1 cellular context compared by ENCODE assay signal in the genomic region with DNA sequence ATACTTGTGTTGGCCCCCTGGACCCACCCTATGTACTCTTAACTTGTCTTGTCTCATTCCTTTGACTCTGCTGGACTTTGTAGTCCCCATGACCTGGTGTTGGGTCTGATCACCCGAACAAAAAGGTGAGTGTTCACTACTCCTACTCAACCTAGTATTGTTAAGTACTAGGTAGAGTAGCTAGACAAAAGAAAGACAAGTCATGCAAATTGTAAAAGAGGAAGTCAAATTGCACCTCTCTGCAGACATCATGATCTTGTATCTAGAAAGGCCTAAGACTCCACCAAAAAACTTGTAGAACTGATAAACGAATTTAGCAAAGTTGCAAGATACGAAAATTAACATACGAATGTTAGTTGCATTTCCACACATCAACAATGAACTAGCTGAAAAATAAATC.
TF ChIP-seq lines count a peak whose summit lies in the region.

No MANE protein-coding gene starts in this region.

TF ChIP-seq in K562, 482 proteins besides CTCF, POLR2A, EP300 and RAD21:
- TF ChIP-seq ZBTB7A (IDR thresholded peaks at IDR 0.05; ENCODE audit: borderline replicate concordance, control insufficient read depth, low read depth, low read length) = no peak
- TF ChIP-seq, protein P1, sequence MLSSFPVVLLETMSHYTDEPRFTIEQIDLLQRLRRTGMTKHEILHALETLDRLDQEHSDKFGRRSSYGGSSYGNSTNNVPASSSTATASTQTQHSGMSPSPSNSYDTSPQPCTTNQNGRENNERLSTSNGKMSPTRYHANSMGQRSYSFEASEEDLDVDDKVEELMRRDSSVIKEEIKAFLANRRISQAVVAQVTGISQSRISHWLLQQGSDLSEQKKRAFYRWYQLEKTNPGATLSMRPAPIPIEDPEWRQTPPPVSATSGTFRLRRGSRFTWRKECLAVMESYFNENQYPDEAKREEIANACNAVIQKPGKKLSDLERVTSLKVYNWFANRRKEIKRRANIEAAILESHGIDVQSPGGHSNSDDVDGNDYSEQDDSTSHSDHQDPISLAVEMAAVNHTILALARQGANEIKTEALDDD (IDR thresholded peaks at IDR 0.05) = peak; percentile 92
- TF ChIP-seq ZNF274 (IDR thresholded peaks at IDR 0.05; ENCODE audit: borderline replicate concordance, low read depth, low read length) = no peak
- no peak for TF ChIP-seq SMARCE1 (IDR thresholded peaks at IDR 0.05)
- no peak for TF ChIP-seq ZNF586 (CRISPR knock-in tag; conservative IDR thresholded peaks at IDR 0.05)
- TF ChIP-seq, protein P2, sequence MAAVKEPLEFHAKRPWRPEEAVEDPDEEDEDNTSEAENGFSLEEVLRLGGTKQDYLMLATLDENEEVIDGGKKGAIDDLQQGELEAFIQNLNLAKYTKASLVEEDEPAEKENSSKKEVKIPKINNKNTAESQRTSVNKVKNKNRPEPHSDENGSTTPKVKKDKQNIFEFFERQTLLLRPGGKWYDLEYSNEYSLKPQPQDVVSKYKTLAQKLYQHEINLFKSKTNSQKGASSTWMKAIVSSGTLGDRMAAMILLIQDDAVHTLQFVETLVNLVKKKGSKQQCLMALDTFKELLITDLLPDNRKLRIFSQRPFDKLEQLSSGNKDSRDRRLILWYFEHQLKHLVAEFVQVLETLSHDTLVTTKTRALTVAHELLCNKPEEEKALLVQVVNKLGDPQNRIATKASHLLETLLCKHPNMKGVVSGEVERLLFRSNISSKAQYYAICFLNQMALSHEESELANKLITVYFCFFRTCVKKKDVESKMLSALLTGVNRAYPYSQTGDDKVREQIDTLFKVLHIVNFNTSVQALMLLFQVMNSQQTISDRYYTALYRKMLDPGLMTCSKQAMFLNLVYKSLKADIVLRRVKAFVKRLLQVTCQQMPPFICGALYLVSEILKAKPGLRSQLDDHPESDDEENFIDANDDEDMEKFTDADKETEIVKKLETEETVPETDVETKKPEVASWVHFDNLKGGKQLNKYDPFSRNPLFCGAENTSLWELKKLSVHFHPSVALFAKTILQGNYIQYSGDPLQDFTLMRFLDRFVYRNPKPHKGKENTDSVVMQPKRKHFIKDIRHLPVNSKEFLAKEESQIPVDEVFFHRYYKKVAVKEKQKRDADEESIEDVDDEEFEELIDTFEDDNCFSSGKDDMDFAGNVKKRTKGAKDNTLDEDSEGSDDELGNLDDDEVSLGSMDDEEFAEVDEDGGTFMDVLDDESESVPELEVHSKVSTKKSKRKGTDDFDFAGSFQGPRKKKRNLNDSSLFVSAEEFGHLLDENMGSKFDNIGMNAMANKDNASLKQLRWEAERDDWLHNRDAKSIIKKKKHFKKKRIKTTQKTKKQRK (IDR thresholded peaks at IDR 0.05; ENCODE audit: borderline replicate concordance, low read depth, low read length) = no peak
- TF ChIP-seq SRSF1 (IDR thresholded peaks at IDR 0.05; ENCODE audit: low read depth, low read length) = no peak
- no peak for TF ChIP-seq ZFP30 (CRISPR knock-in tag; IDR thresholded peaks at IDR 0.05; ENCODE audit: borderline replicate concordance)
- TF ChIP-seq ZNF41 (CRISPR knock-in tag; conservative IDR thresholded peaks at IDR 0.05) = no peak
- peak; percentile 93 for TF ChIP-seq SPI1 (IDR thresholded peaks at IDR 0.05; ENCODE audit: borderline replicate concordance, low read depth, low read length)
- TF ChIP-seq, protein P3, sequence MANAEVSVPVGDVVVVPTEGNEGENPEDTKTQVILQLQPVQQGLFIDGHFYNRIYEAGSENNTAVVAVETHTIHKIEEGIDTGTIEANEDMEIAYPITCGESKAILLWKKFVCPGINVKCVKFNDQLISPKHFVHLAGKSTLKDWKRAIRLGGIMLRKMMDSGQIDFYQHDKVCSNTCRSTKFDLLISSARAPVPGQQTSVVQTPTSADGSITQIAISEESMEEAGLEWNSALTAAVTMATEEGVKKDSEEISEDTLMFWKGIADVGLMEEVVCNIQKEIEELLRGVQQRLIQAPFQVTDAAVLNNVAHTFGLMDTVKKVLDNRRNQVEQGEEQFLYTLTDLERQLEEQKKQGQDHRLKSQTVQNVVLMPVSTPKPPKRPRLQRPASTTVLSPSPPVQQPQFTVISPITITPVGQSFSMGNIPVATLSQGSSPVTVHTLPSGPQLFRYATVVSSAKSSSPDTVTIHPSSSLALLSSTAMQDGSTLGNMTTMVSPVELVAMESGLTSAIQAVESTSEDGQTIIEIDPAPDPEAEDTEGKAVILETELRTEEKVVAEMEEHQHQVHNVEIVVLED (CRISPR knock-in tag; IDR thresholded peaks at IDR 0.05) = no peak
- TF ChIP-seq NFE2 (IDR thresholded peaks at IDR 0.05; ENCODE audit: low read depth) = 0 out of 2 replicates have a peak, but pooled peaks have one; percentile 18
- TF ChIP-seq, protein P4, sequence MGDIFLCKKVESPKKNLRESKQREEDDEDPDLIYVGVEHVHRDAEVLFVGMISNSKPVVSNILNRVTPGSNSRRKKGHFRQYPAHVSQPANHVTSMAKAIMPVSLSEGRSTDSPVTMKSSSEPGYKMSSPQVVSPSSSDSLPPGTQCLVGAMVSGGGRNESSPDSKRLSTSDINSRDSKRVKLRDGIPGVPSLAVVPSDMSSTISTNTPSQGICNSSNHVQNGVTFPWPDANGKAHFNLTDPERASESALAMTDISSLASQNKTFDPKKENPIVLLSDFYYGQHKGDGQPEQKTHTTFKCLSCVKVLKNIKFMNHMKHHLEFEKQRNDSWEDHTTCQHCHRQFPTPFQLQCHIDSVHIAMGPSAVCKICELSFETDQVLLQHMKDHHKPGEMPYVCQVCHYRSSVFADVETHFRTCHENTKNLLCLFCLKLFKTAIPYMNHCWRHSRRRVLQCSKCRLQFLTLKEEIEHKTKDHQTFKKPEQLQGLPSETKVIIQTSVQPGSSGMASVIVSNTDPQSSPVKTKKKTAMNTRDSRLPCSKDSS (IDR thresholded peaks at IDR 0.05; ENCODE audit: low read depth, partially characterized antibody) = no peak
- no peak for TF ChIP-seq ARID1B (IDR thresholded peaks at IDR 0.05)
- TF ChIP-seq PPARD (CRISPR knock-in tag; IDR thresholded peaks at IDR 0.05) = no peak
TF ChIP-seq in K562: peak in this region for 3.
